Comparison of ENCODE assay signal across 8 cellular contexts in genomic region chr15:70892002-70892911, GRCh38. TPM values are rescaled to one million over a fixed set of nuclear protein-coding genes. Genes with fewer than 3 reads are reported as not detected.
DNase-seq lines count a peak whose midpoint lies in the region; ATAC-seq and TF ChIP-seq lines count a peak whose summit lies in the region.

Gene LRRC49 (plus strand): TSS chr15:70892826. CDS start chr15:70892895, 69 bp downstream.
Gene THAP10 (minus strand): TSS chr15:70892433. CDS start chr15:70892272, 161 bp downstream.

- H3K4me1 ChIP-seq in tibial nerve, result peaks cover 0 to 22% (median 6%) of the 10 kb centered on the region in 4 donors

- no peaks in the 10 kb centered on the region for H4K20me1 ChIP-seq in neural cell (ENCODE audit: insufficient read depth)

- TF ChIP-seq CTCF in Calu3 (IDR thresholded peaks at IDR 0.05; ENCODE audit: unreplicated experiment), result no peak
- TF ChIP-seq CTCF in neural cell (IDR thresholded peaks at IDR 0.05; ENCODE audit: poor library complexity, severe bottlenecking), result no peak
- TF ChIP-seq CTCF in tibial nerve (IDR thresholded peaks at IDR 0.05), result no peak

- H3K9ac ChIP-seq in neural cell (ENCODE audit: low read length), result peak within 1 kb of the TSS; percentile 93

- H3K9me3 Mint-ChIP-seq in Calu3 (ENCODE audit: low read depth, unreplicated experiment), result no peaks in the 10 kb centered on the region
- no peaks in the 10 kb centered on the region for H3K9me3 Mint-ChIP-seq in activated naive CD8-positive, alpha-beta T cell (ENCODE audit: low read depth)

- peak within 1 kb of the TSS; percentile 93 for H2AFZ ChIP-seq in neural cell (ENCODE audit: low read depth, low read length)

- H3K27ac Mint-ChIP-seq in Calu3 (ENCODE audit: unreplicated experiment), result peak within 1 kb of the TSS; percentile 100
- peak within 1 kb of the TSS; percentile 31 for H3K27ac Mint-ChIP-seq in activated naive CD8-positive, alpha-beta T cell

- peaks cover 34% of the 10 kb centered on the region for H3K4me1 Mint-ChIP-seq in Calu3 (ENCODE audit: low read depth, unreplicated experiment)
- peaks cover 11% of the 10 kb centered on the region for H3K4me1 Mint-ChIP-seq in activated naive CD8-positive, alpha-beta T cell (ENCODE audit: low read depth)

- TF ChIP-seq EP300 in neural cell (conservative IDR thresholded peaks at IDR 0.05; ENCODE audit: poor library complexity, severe bottlenecking) (peak; percentile 60), tibial nerve (IDR thresholded peaks at IDR 0.05) (peak in 1 of 2 donors; percentile 68)

- no peaks in the 10 kb centered on the region for H3K27me3 Mint-ChIP-seq in Calu3 (ENCODE audit: unreplicated experiment)
- H3K27me3 Mint-ChIP-seq in activated naive CD8-positive, alpha-beta T cell, result peaks cover 40% of the 10 kb centered on the region

- CTCF ChIA-PET in Calu3 (lab: Charles Lee), result interaction anchor here (0.7 to 1.1 kb wide), 2 partner anchors 11 to 29 kb away, joined by 3 to 5 read pairs; no protein-coding TSS in a partner anchor

- H3K79me2 ChIP-seq in neural cell (replicated peaks; ENCODE audit: insufficient read depth, low read length), result peaks cover 75% of the 10 kb centered on the region

- ATAC-seq in GM21367 (IDR thresholded peaks at IDR 0.05; ENCODE audit: unreplicated experiment), result peak; percentile 80

- H3K4me3 ChIP-seq in neural cell (ENCODE audit: low read length), result peak within 1 kb of the TSS; percentile 89
- peak within 1 kb of the TSS; percentile 64 to 85 (median 80) for H3K4me3 ChIP-seq in tibial nerve

- TF ChIP-seq RAD21 in neural cell (conservative IDR thresholded peaks at IDR 0.05), result no peak

- no peaks in the 10 kb centered on the region for H3F3A ChIP-seq in neural cell (ENCODE audit: insufficient read depth, low read length, poor library complexity, severe bottlenecking)

- peak within 1 kb of the TSS; percentile 72 for H3K4me2 ChIP-seq in neural cell (ENCODE audit: low read length)

- H3K27me3 ChIP-seq in neural cell (ENCODE audit: insufficient read depth, low read depth, low read length), result no peaks in the 10 kb centered on the region
- H3K27me3 ChIP-seq in tibial nerve, result no peaks in the 10 kb centered on the region

- peak within 1 kb of the TSS; percentile 97 for H3K4me3 Mint-ChIP-seq in Calu3 (ENCODE audit: low read depth, unreplicated experiment)
- peak within 1 kb of the TSS; percentile 88 for H3K4me3 Mint-ChIP-seq in activated naive CD8-positive, alpha-beta T cell

- DNase-seq in Calu3 (peak; percentile 94), HS-27A (ENCODE audit: low read depth) (peak; percentile 99), NOMO-1 (lab: John Stamatoyannopoulos, UW; ENCODE audit: unreplicated experiment in 2 of 2) (peak; percentile 44 to 54), globus pallidus (ENCODE audit: low spot score) (peak; percentile 91), tibial nerve (ENCODE audit: low spot score in 2 of 2) (peak; percentile 71 to 87)

- H3K9me2 ChIP-seq in neural cell (ENCODE audit: insufficient read depth, low read length), result no peaks in the 10 kb centered on the region

- H3K27ac ChIP-seq in neural cell (ENCODE audit: low read length), result peak within 1 kb of the TSS; percentile 97
- H3K27ac ChIP-seq in tibial nerve, result peak within 1 kb of the TSS; percentile 52 to 92 (median 82)

- peak in 1 of 2 donors; percentile 20 for TF ChIP-seq POLR2A in tibial nerve (IDR thresholded peaks at IDR 0.05)

- BruUV-seq in Calu3 (replicated peaks; lab: Mats Ljungman, UMichigan), result TSS peak; percentile 47

- intact Hi-C loops in Calu3 (cut with micrococcal nuclease; ENCODE audit: unreplicated experiment), result loop anchor here (2.0 to 10.0 kb wide), 3 partner anchors 215 to 551 kb away; no protein-coding TSS in a partner anchor

- H3K36me3 ChIP-seq in neural cell (ENCODE audit: insufficient read depth, low read length) (peaks cover 16% of the 10 kb centered on the region), tibial nerve (peaks cover 0 to 13% (median 0%) of the 10 kb centered on the region in 3 donors)

- 0 to 1% methylated on average over 42 to 46 of the region's 61 CpGs for WGBS in tibial nerve, 2 donors

- peaks cover 26% of the 10 kb centered on the region for H3K36me3 Mint-ChIP-seq in Calu3 (ENCODE audit: insufficient read depth, unreplicated experiment)
- H3K36me3 Mint-ChIP-seq in activated naive CD8-positive, alpha-beta T cell, result no peaks in the 10 kb centered on the region

- H3K9me3 ChIP-seq in neural cell (ENCODE audit: low read length), result no peaks in the 10 kb centered on the region
- no peaks in the 10 kb centered on the region for H3K9me3 ChIP-seq in tibial nerve

TF ChIP-seq in neural cell, 6 proteins besides CTCF, POLR2A, EP300 and RAD21:
- TF ChIP-seq POLR2AphosphoS5 (IDR thresholded peaks at IDR 0.05) (peak; percentile 70), TAF1 (IDR thresholded peaks at IDR 0.05; ENCODE audit: low read depth) (no peak), MXI1 (conservative IDR thresholded peaks at IDR 0.05; ENCODE audit: poor library complexity, severe bottlenecking) (peak; percentile 91)
TF ChIP-seq in neural cell: peak in this region for 2.

RNA-seq across cellular contexts. Expression of gene LRRC49, which starts in this region (rescaled TPM):
- total RNA-seq in Calu3 (2022), result 5.8 and 6.3 TPM in 2 replicates
- 117 and 141 TPM in 2 replicates for polyA plus RNA-seq in neural cell
- polyA minus RNA-seq in neural cell, result 224 and 226 TPM in 2 replicates
- 10 to 100 TPM in 2 of 4 donors, 1 to 10 TPM in 2; 8.8 to 11.1 (median 9.5) TPM for total RNA-seq in tibial nerve

RNA-seq across cellular contexts. Expression of gene THAP10, which starts in this region (rescaled TPM):
- total RNA-seq in Calu3 (2022), result 11.8 and 13.7 TPM in 2 replicates
- 6.6 and 7.2 TPM in 2 replicates for polyA plus RNA-seq in neural cell
- polyA minus RNA-seq in neural cell, result 9.3 and 10.7 TPM in 2 replicates
- 1 to 10 TPM; 1.2 to 9.8 (median 3.0) TPM for total RNA-seq in tibial nerve

Comparison
In these comparisons a context has a peak if more than half of its experiments do, and no peak if none do; other contexts are left out.
1. Peak in every context shown above with its lines: DNase-seq, ATAC-seq, H3K4me3 ChIP-seq and H3K27ac ChIP-seq.
2. DNase-seq: peak in every context shown above with its lines; median percentile 99 in HS-27A; 94 in Calu3; 91 in globus pallidus; 79 in tibial nerve; 49 in NOMO-1.